10 cellular contexts compared by ENCODE assay signal in genomic region chr19:33868821-33869412, GRCh38.
DNase-seq lines count a peak whose midpoint lies in the region; ATAC-seq and TF ChIP-seq lines count a peak whose summit lies in the region.
"Had no signal": no experiment of that assay in that cellular context is flagged by ENCODE, and none has a peak within 500 bp of the region (broad histone marks: within the 10 kb centered on the region; RNA-seq: fewer than 3 reads in every experiment).

No MANE protein-coding gene starts in this region.

- intact Hi-C loops in CD4-positive, alpha-beta T cell (cut with DNase I, micrococcal nuclease), result no loop called here

- H3K4me3 ChIP-seq in epithelial cell of esophagus (ENCODE audit: low read length), result no peak overlapping the region

- CTCF ChIA-PET in CD4-positive, alpha-beta T cell (lab: Charles Lee), result no interaction called here

- peaks cover 6% of the 10 kb centered on the region for H3K27me3 ChIP-seq in CD4-positive, alpha-beta T cell (ENCODE audit: control insufficient read depth, insufficient read depth, low read length)

- peak overlapping the region; percentile 75 for H3K27ac Mint-ChIP-seq in mesothelial cell of epicardium
- no peak overlapping the region for H3K27ac Mint-ChIP-seq in CD4-positive, alpha-beta T cell

- peaks cover 19% of the 10 kb centered on the region for H3K4me1 Mint-ChIP-seq in mesothelial cell of epicardium
- H3K4me1 Mint-ChIP-seq in CD4-positive, alpha-beta T cell (ENCODE audit: low read depth), result no peaks in the 10 kb centered on the region

- H3K27me3 Mint-ChIP-seq in mesothelial cell of epicardium (ENCODE audit: low read depth), result no peaks in the 10 kb centered on the region
- H3K27me3 Mint-ChIP-seq in CD4-positive, alpha-beta T cell, result peaks cover 46% of the 10 kb centered on the region

- peak overlapping the region; percentile 52 for H3K4me3 Mint-ChIP-seq in mesothelial cell of epicardium
- no peak overlapping the region for H3K4me3 Mint-ChIP-seq in CD4-positive, alpha-beta T cell

- POLR2A ChIA-PET in CD4-positive, alpha-beta T cell (lab: Charles Lee), result no interaction called here

- H3K9me3 Mint-ChIP-seq in mesothelial cell of epicardium, result no peaks in the 10 kb centered on the region
- H3K9me3 Mint-ChIP-seq in CD4-positive, alpha-beta T cell, result no peaks in the 10 kb centered on the region

- DNase-seq in DMS79 treated with DMSO at 0.1 percent for 48 hours (lab: John Stamatoyannopoulos, UW), result peak; percentile 6
- DNase-seq in DMS79 (lab: John Stamatoyannopoulos, UW), result no peak
- peak; percentile 66 for DNase-seq in epithelial cell of esophagus (ENCODE audit: low read depth)
- peak in 1 of 2 experiments; percentile 51 for DNase-seq in mesothelial cell of epicardium (ENCODE audit: low spot score in 2 of 2, unreplicated experiment in 2 of 2)
- DNase-seq in ureter (ENCODE audit: low spot score), result peak; percentile 70
- DNase-seq in CD4-positive, alpha-beta T cell, result no peak
- DNase-seq in activated T-cell treated with anti-CD3 and anti-CD28 coated beads, Interleukin-2, amount 50 U/mL, for 48 hours, result no peak
- no peak for DNase-seq in SHP77 treated with DMSO at 0.1 percent for 48 hours (lab: John Stamatoyannopoulos, UW)
- DNase-seq: activated naive CD4-positive, alpha-beta T cell treated with Interleukin-2 at 50 U/mL for 16 hours; stimulated activated CD4-positive, alpha-beta T cell treated with anti-CD3 and anti-CD28 coated beads, Interleukin-15, amount 100 ng/mL, for 24 hours had no signal

- TF ChIP-seq CTCF in epithelial cell of esophagus (IDR thresholded peaks at IDR 0.05; ENCODE audit: insufficient read depth, low read depth, low read length, missing control alignments), result peak; percentile 34
- no peak for TF ChIP-seq CTCF in mesothelial cell of epicardium (IDR thresholded peaks at IDR 0.05; ENCODE audit: unreplicated experiment)
- TF ChIP-seq CTCF in CD4-positive, alpha-beta T cell (IDR thresholded peaks at IDR 0.05), result no peak

- H3K27ac ChIP-seq in CD4-positive, alpha-beta T cell (ENCODE audit: low read depth, low read length), result no peak overlapping the region

- H3K36me3 Mint-ChIP-seq in mesothelial cell of epicardium, result no peaks in the 10 kb centered on the region
- H3K36me3 Mint-ChIP-seq in CD4-positive, alpha-beta T cell (ENCODE audit: low read depth), result no peaks in the 10 kb centered on the region

- no peaks in the 10 kb centered on the region for H3K9me3 ChIP-seq in CD4-positive, alpha-beta T cell (ENCODE audit: control insufficient read depth, low read length)

- no peak for ATAC-seq in CD4-positive, alpha-beta T cell (ENCODE audit: poor library complexity)

Comparison
In these comparisons a context has a peak if more than half of its experiments do, and no peak if none do; other contexts are left out.
1. DNase-seq: peak in DMS79 treated with DMSO at 0.1 percent for 48 hours (single experiment), epithelial cell of esophagus (single experiment) and ureter (single experiment); none in DMS79 (single experiment), CD4-positive, alpha-beta T cell (0 of 10), activated T-cell treated with anti-CD3 and anti-CD28 coated beads, Interleukin-2, amount 50 U/mL, for 48 hours (0 of 2) and SHP77 treated with DMSO at 0.1 percent for 48 hours (single experiment).